ENCODE assay signal across 1 cellular context in the genomic region with DNA sequence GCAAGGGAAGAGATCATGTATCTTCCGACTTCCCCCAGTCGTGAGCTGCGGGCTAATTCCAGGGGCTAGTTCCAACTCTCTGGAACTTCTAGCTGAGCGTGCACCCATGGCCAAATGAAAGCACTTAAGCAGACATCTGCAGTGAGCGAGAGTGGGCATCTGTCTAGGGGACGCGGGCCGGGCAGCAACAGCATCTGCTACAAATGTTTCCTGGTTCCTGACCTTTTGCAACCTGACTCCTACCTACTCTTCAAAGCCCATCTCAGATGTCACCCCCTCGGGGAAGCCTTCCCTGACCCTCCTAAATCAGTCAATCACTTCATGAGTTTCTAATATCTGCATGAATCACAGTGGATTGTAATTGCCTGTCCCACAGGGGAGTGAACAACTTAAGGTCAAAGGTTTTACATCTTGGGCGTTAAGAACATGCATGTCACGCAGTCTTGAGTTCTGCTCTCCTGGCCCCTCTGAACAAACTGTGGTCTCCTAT.
TF ChIP-seq lines count a peak whose summit lies in the region.

No MANE protein-coding gene starts in this region.

TF ChIP-seq in HepG2, 621 proteins besides CTCF, POLR2A, EP300 and RAD21 (continued from another document):
- TF ChIP-seq, protein P1, sequence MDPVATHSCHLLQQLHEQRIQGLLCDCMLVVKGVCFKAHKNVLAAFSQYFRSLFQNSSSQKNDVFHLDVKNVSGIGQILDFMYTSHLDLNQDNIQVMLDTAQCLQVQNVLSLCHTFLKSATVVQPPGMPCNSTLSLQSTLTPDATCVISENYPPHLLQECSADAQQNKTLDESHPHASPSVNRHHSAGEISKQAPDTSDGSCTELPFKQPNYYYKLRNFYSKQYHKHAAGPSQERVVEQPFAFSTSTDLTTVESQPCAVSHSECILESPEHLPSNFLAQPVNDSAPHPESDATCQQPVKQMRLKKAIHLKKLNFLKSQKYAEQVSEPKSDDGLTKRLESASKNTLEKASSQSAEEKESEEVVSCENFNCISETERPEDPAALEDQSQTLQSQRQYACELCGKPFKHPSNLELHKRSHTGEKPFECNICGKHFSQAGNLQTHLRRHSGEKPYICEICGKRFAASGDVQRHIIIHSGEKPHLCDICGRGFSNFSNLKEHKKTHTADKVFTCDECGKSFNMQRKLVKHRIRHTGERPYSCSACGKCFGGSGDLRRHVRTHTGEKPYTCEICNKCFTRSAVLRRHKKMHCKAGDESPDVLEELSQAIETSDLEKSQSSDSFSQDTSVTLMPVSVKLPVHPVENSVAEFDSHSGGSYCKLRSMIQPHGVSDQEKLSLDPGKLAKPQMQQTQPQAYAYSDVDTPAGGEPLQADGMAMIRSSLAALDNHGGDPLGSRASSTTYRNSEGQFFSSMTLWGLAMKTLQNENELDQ (CRISPR knock-in tag; IDR thresholded peaks at IDR 0.05; ENCODE audit: borderline replicate concordance) = peak; percentile 47; the same call in 1 of the 2 replicates
- TF ChIP-seq ZNF335 (CRISPR knock-in tag; IDR thresholded peaks at IDR 0.05) (0 out of 2 replicates have a peak, but pooled peaks have one; percentile 43), ZNF670 (CRISPR knock-in tag; IDR thresholded peaks at IDR 0.05; ENCODE audit: borderline replicate concordance) (no peak), SKI (IDR thresholded peaks at IDR 0.05; ENCODE audit: partially characterized antibody) (no peak), DDIT3 (CRISPR knock-in tag; IDR thresholded peaks at IDR 0.05) (peak; percentile 45; the same call in 1 of the 2 replicates), ADNP (CRISPR knock-in tag; IDR thresholded peaks at IDR 0.05) (no peak), FOSL1 (CRISPR knock-in tag; IDR thresholded peaks at IDR 0.05; ENCODE audit: borderline replicate concordance) (no peak), ETV5 (CRISPR knock-in tag; IDR thresholded peaks at IDR 0.05; ENCODE audit: borderline replicate concordance) (no peak)
- TF ChIP-seq, protein P2, sequence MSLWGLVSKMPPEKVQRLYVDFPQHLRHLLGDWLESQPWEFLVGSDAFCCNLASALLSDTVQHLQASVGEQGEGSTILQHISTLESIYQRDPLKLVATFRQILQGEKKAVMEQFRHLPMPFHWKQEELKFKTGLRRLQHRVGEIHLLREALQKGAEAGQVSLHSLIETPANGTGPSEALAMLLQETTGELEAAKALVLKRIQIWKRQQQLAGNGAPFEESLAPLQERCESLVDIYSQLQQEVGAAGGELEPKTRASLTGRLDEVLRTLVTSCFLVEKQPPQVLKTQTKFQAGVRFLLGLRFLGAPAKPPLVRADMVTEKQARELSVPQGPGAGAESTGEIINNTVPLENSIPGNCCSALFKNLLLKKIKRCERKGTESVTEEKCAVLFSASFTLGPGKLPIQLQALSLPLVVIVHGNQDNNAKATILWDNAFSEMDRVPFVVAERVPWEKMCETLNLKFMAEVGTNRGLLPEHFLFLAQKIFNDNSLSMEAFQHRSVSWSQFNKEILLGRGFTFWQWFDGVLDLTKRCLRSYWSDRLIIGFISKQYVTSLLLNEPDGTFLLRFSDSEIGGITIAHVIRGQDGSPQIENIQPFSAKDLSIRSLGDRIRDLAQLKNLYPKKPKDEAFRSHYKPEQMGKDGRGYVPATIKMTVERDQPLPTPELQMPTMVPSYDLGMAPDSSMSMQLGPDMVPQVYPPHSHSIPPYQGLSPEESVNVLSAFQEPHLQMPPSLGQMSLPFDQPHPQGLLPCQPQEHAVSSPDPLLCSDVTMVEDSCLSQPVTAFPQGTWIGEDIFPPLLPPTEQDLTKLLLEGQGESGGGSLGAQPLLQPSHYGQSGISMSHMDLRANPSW (CRISPR knock-in tag; IDR thresholded peaks at IDR 0.05; ENCODE audit: borderline replicate concordance) = no peak
- TF ChIP-seq, protein P3, sequence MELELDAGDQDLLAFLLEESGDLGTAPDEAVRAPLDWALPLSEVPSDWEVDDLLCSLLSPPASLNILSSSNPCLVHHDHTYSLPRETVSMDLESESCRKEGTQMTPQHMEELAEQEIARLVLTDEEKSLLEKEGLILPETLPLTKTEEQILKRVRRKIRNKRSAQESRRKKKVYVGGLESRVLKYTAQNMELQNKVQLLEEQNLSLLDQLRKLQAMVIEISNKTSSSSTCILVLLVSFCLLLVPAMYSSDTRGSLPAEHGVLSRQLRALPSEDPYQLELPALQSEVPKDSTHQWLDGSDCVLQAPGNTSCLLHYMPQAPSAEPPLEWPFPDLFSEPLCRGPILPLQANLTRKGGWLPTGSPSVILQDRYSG (CRISPR knock-in tag; IDR thresholded peaks at IDR 0.05) = no peak
TF ChIP-seq in HepG2: peak in this region for 8.
